8 cellular contexts compared by ENCODE assay signal in genomic region chr3:51538115-51538458, GRCh38. TPM values are rescaled to one million over a fixed set of nuclear protein-coding genes. Genes with fewer than 3 reads are reported as not detected.
DNase-seq lines count a peak whose midpoint lies in the region; ATAC-seq and TF ChIP-seq lines count a peak whose summit lies in the region.

No MANE protein-coding gene starts in this region.

- no peak for TF ChIP-seq CTCF in epithelial cell of proximal tubule (conservative IDR thresholded peaks at IDR 0.05; ENCODE audit: low read depth, low read length)
- TF ChIP-seq CTCF in natural killer cell (IDR thresholded peaks at IDR 0.05) = no peak

- H3K4me1 Mint-ChIP-seq in natural killer cell = peaks cover 35 to 40% of the 10 kb centered on the region in 2 donors

- no peaks in the 10 kb centered on the region for H3K9me3 ChIP-seq in SJCRH30 (replicated peaks)

- H3K9me3 Mint-ChIP-seq in natural killer cell = no peaks in the 10 kb centered on the region

- H3K4me3 ChIP-seq in SJCRH30 (peak overlapping the region; percentile 92), epithelial cell of proximal tubule (ENCODE audit: low read depth, low read length) (peak overlapping the region; percentile 94)

- peaks cover 9% of the 10 kb centered on the region; the same call in 1 of the 2 replicates for H3K4me1 ChIP-seq in SJCRH30

- ATAC-seq in Right ventricle myocardium inferior = peak; percentile 22
- peak in 1 of 3 donors; percentile 25 for ATAC-seq in natural killer cell
- no peak for ATAC-seq in HG03565 (IDR thresholded peaks at IDR 0.05; ENCODE audit: unreplicated experiment)
- ATAC-seq in GM19455 (IDR thresholded peaks at IDR 0.05; ENCODE audit: unreplicated experiment) = no peak

- no peaks in the 10 kb centered on the region for H3K27me3 Mint-ChIP-seq in natural killer cell (ENCODE audit: low read depth in 2 of 2)

- peak overlapping the region; percentile 80 to 86 for H3K27ac Mint-ChIP-seq in natural killer cell

- H3K4me3 Mint-ChIP-seq in natural killer cell = peak overlapping the region; percentile 91

- DNase-seq in Right ventricle myocardium inferior (ENCODE audit: missing footprints) = no peak
- DNase-seq in cardiac septum (ENCODE audit: low spot score) = no peak
- DNase-seq in SJCRH30 = no peak
- no peak for DNase-seq in epithelial cell of proximal tubule (ENCODE audit: low read depth)
- peak; percentile 15 for DNase-seq in natural killer cell
- no peak for DNase-seq in GOT3 (lab: John Stamatoyannopoulos, UW)

- intact Hi-C loops in Right ventricle myocardium inferior (cut with DNase I) = no loop called here
- intact Hi-C loops in cardiac septum (cut with DNase I) = loop anchor here (2.0 to 5.0 kb wide), 2 partner anchors 37 to 134 kb away; partner anchors contain the start of genes DCAF1 and TEX264
- intact Hi-C loops in natural killer cell (cut with micrococcal nuclease) = no loop called here

- H3K27me3 ChIP-seq in SJCRH30 = no peaks in the 10 kb centered on the region

- H3K27ac ChIP-seq in SJCRH30 = no peak overlapping the region; the same call in 1 of the 2 replicates

- no peaks in the 10 kb centered on the region for H3K36me3 ChIP-seq in SJCRH30

- no peaks in the 10 kb centered on the region for H3K36me3 Mint-ChIP-seq in natural killer cell

RNA-seq across cellular contexts. Expression of gene RAD54L2, which starts 0.4 kb away (rescaled TPM):
- 10.3 TPM for total RNA-seq in Right ventricle myocardium inferior
- total RNA-seq in cardiac septum = 16.5 TPM
- 25.6 and 29.5 TPM in 2 replicates for total RNA-seq in SJCRH30 (2014; rRNA removed; shearing (Covaris generic))
- 9.6 and 12.6 TPM in 2 replicates for total RNA-seq in epithelial cell of proximal tubule
- 10 to 100 TPM; 49.7 to 59.1 (median 57.9) TPM for total RNA-seq in natural killer cell

RNA-seq across cellular contexts. Expression of gene DCAF1, which starts 38.3 kb away (rescaled TPM):
- 15.1 TPM for total RNA-seq in Right ventricle myocardium inferior
- total RNA-seq in cardiac septum = 15.4 TPM
- total RNA-seq in SJCRH30 (2014; rRNA removed; shearing (Covaris generic)) = 35.4 and 37.9 TPM in 2 replicates
- total RNA-seq in epithelial cell of proximal tubule = 13.7 and 15.6 TPM in 2 replicates
- 10 to 100 TPM; 21.8 to 26.9 (median 23.4) TPM for total RNA-seq in natural killer cell
